ENCODE assay signal across 19 cellular contexts in genomic region chr11:27437824-27438594, GRCh38.
"Had no signal": no experiment of that assay in that cellular context is flagged by ENCODE, and none has a peak within 500 bp of the region (broad histone marks: within the 10 kb centered on the region; RNA-seq: fewer than 3 reads in every experiment).

No MANE protein-coding gene starts in this region.

- ATAC-seq: activated CD8-positive, alpha-beta T cell treated with anti-CD3 and anti-CD28 coated beads for 36 hours; activated T-cell treated with anti-CD3 and anti-CD28 coated beads, Interleukin-2, amount 50 U/mL, for 4 hours; esophagus mucosa; lower lobe of right lung; stimulated activated naive CD8-positive, alpha-beta T cell treated with anti-CD3 and anti-CD28 coated beads, Interleukin-15, amount 100 ng/mL, for 72 hours; upper lobe of right lung had no signal

- H3K4me1 ChIP-seq: lower lobe of right lung, spleen, upper lobe of right lung had no signal

- H3K4me1 Mint-ChIP-seq: stimulated activated naive CD8-positive, alpha-beta T cell treated with anti-CD3 and anti-CD28 coated beads, Interleukin-15, amount 100 ng/mL, for 72 hours had no signal

- H3K27ac ChIP-seq: cardiac muscle cell, lower lobe of right lung, sigmoid colon, spleen, upper lobe of right lung, WERI-Rb-1 had no signal

- H3K27me3 Mint-ChIP-seq: progenitor cell of endocrine pancreas had no signal

- H3K4me3 ChIP-seq: cardiac muscle cell, lower lobe of right lung, sigmoid colon, spleen, upper lobe of right lung had no signal

- H3K27me3 ChIP-seq: cardiac muscle cell, sigmoid colon, spleen, upper lobe of right lung had no signal

- H3K4me3 Mint-ChIP-seq: activated CD8-positive, alpha-beta T cell treated with anti-CD3 and anti-CD28 coated beads for 36 hours; activated T-cell treated with anti-CD3 and anti-CD28 coated beads, Interleukin-2, amount 50 U/mL, for 4 hours; nephron progenitor cell; stimulated activated naive CD8-positive, alpha-beta T cell treated with anti-CD3 and anti-CD28 coated beads, Interleukin-15, amount 100 ng/mL, for 72 hours had no signal

- H3K9me3 Mint-ChIP-seq: activated CD8-positive, alpha-beta T cell treated with anti-CD3 and anti-CD28 coated beads for 36 hours; activated T-cell treated with anti-CD3 and anti-CD28 coated beads, Interleukin-2, amount 50 U/mL, for 4 hours; stimulated activated naive CD8-positive, alpha-beta T cell treated with anti-CD3 and anti-CD28 coated beads, Interleukin-15, amount 100 ng/mL, for 72 hours had no signal

- H3K9me3 ChIP-seq: lower lobe of right lung, sigmoid colon, spleen, upper lobe of right lung had no signal

- DNase-seq: activated CD4-positive, alpha-beta T cell treated with anti-CD3 and anti-CD28 coated beads for 48 hours; activated CD8-positive, alpha-beta T cell treated with anti-CD3 and anti-CD28 coated beads for 36 hours; activated effector memory CD4-positive, alpha-beta T cell treated with Interleukin-2 at 50 U/mL for 16 hours; activated naive CD4-positive, alpha-beta T cell treated with anti-CD3 and anti-CD28 coated beads, Interleukin-2, amount 50 U/mL, for 16 hours; activated T-cell treated with anti-CD3 and anti-CD28 coated beads, Interleukin-2, amount 50 U/mL, for 4 hours; kidney; lower lobe of right lung; nephron progenitor cell; occipital lobe; sigmoid colon; spleen; stimulated activated naive CD8-positive, alpha-beta T cell treated with anti-CD3 and anti-CD28 coated beads, Interleukin-15, amount 100 ng/mL, for 72 hours; T-helper 1 cell; upper lobe of right lung; WERI-Rb-1 had no signal

- FAIRE-seq: colon, kidney had no signal

- H3K36me3 ChIP-seq: cardiac muscle cell, lower lobe of right lung, sigmoid colon, spleen, upper lobe of right lung, WERI-Rb-1 had no signal

- H3K27ac Mint-ChIP-seq: activated CD8-positive, alpha-beta T cell treated with anti-CD3 and anti-CD28 coated beads for 36 hours; progenitor cell of endocrine pancreas had no signal
